19 cellular contexts compared by ENCODE assay signal in genomic region chr4:97013309-97014106, GRCh38.
"Had no signal": no experiment of that assay in that cellular context is flagged by ENCODE, and none has a peak within 500 bp of the region (broad histone marks: within the 10 kb centered on the region; RNA-seq: fewer than 3 reads in every experiment).

No MANE protein-coding gene starts in this region.

- H3K36me3 ChIP-seq: breast epithelium, heart right ventricle, left lung, ovary, sigmoid colon, spleen had no signal

- H3K27me3 ChIP-seq: breast epithelium, heart right ventricle, left lung, ovary, sigmoid colon, spleen had no signal

- H3K36me3 Mint-ChIP-seq: activated naive CD4-positive, alpha-beta T cell treated with anti-CD3 and anti-CD28 coated beads, Interleukin-2, amount 10 ng/mL, durations not matched to agents 7 days and 5 days; stimulated activated memory B cell treated with anti-CD40 and anti-IgM and Interleukin-4, amounts not matched to agents 10 μg/mL and 1 μg/mL and 100 μg/mL, for 72 hours had no signal

- H3K9me3 Mint-ChIP-seq: activated naive CD4-positive, alpha-beta T cell treated with anti-CD3 and anti-CD28 coated beads, Interleukin-2, amount 10 ng/mL, durations not matched to agents 7 days and 5 days; neural crest cell; stimulated activated memory B cell treated with anti-CD40 and anti-IgM and Interleukin-4, amounts not matched to agents 10 μg/mL and 1 μg/mL and 100 μg/mL, for 72 hours; T-helper 1 cell treated with Interleukin-12 subunit alpha and Interleukin-12 subunit beta and Interleukin-4 antibody, amounts not matched to agents 30 μg/mL and 1 μg/mL, for 36 hours had no signal

- ATAC-seq: activated CD4-positive, CD25-positive, alpha-beta regulatory T cell treated with anti-CD3 and anti-CD28 coated beads, Interleukin-2, amount 50 U/mL, for 24 hours; heart right ventricle; left lung; stimulated activated memory B cell treated with anti-CD40 and anti-IgM and Interleukin-4, amounts not matched to agents 10 μg/mL and 1 μg/mL and 100 μg/mL, for 72 hours had no signal

- H3K4me3 Mint-ChIP-seq: activated naive CD4-positive, alpha-beta T cell treated with anti-CD3 and anti-CD28 coated beads, Interleukin-2, amount 10 ng/mL, durations not matched to agents 7 days and 5 days; neural crest cell; stimulated activated memory B cell treated with anti-CD40 and anti-IgM and Interleukin-4, amounts not matched to agents 10 μg/mL and 1 μg/mL and 100 μg/mL, for 72 hours; T-helper 1 cell treated with Interleukin-12 subunit alpha and Interleukin-12 subunit beta and Interleukin-4 antibody, amounts not matched to agents 30 μg/mL and 1 μg/mL, for 36 hours had no signal

- H3K9me3 ChIP-seq: breast epithelium, heart right ventricle, left lung, ovary, sigmoid colon, spleen had no signal

- H3K4me1 ChIP-seq: breast epithelium, heart right ventricle, left lung, spleen had no signal

- H3K4me3 ChIP-seq: breast epithelium, heart right ventricle, left lung, ovary, sigmoid colon, spleen had no signal

- DNase-seq: activated CD4-positive, alpha-beta T cell treated with anti-CD3 and anti-CD28 coated beads, Interleukin-2, amount 50 U/mL, for 1 hour; activated CD8-positive, alpha-beta memory T cell treated with anti-CD3 and anti-CD28 coated beads for 24 hours; activated CD8-positive, alpha-beta memory T cell treated with anti-CD3 and anti-CD28 coated beads, Interleukin-2, amount 50 U/mL, for 48 hours; activated effector memory CD4-positive, alpha-beta T cell treated with Interleukin-2 at 50 U/mL for 16 hours; activated naive CD4-positive, alpha-beta T cell treated with anti-CD3 and anti-CD28 coated beads, Interleukin-2, amount 10 ng/mL, durations not matched to agents 7 days and 5 days; activated T-cell treated with anti-CD3 and anti-CD28 coated beads, Interleukin-2, amount 50 U/mL, for 48 hours; aorta; cortex of kidney; heart right ventricle; left lung; ovary; sigmoid colon; spleen; stimulated activated CD4-positive, alpha-beta T cell treated with anti-CD3 and anti-CD28 coated beads, Interleukin-4, amount 100 ng/mL, for 4 hours had no signal

- H3K27me3 Mint-ChIP-seq: activated naive CD4-positive, alpha-beta T cell treated with anti-CD3 and anti-CD28 coated beads, Interleukin-2, amount 10 ng/mL, durations not matched to agents 7 days and 5 days; stimulated activated memory B cell treated with anti-CD40 and anti-IgM and Interleukin-4, amounts not matched to agents 10 μg/mL and 1 μg/mL and 100 μg/mL, for 72 hours had no signal

- H3K27ac Mint-ChIP-seq: activated naive CD4-positive, alpha-beta T cell treated with anti-CD3 and anti-CD28 coated beads, Interleukin-2, amount 10 ng/mL, durations not matched to agents 7 days and 5 days; stimulated activated memory B cell treated with anti-CD40 and anti-IgM and Interleukin-4, amounts not matched to agents 10 μg/mL and 1 μg/mL and 100 μg/mL, for 72 hours; T-helper 1 cell treated with Interleukin-12 subunit alpha and Interleukin-12 subunit beta and Interleukin-4 antibody, amounts not matched to agents 30 μg/mL and 1 μg/mL, for 36 hours had no signal

- H3K27ac ChIP-seq: breast epithelium, heart right ventricle, left lung, ovary, sigmoid colon, spleen had no signal

- H3K4me1 Mint-ChIP-seq: activated naive CD4-positive, alpha-beta T cell treated with anti-CD3 and anti-CD28 coated beads, Interleukin-2, amount 10 ng/mL, durations not matched to agents 7 days and 5 days; neural crest cell; stimulated activated memory B cell treated with anti-CD40 and anti-IgM and Interleukin-4, amounts not matched to agents 10 μg/mL and 1 μg/mL and 100 μg/mL, for 72 hours had no signal
